15 cellular contexts compared by ENCODE assay signal in genomic region chr21:34065015-34065414, GRCh38. TPM values are rescaled to one million over a fixed set of nuclear protein-coding genes. Genes with fewer than 3 reads are reported as not detected.
DNase-seq lines count a peak whose midpoint lies in the region.
"Had no signal": no experiment of that assay in that cellular context is flagged by ENCODE, and none has a peak within 500 bp of the region (broad histone marks: within the 10 kb centered on the region; RNA-seq: fewer than 3 reads in every experiment).

No MANE protein-coding gene starts in this region.

- intact Hi-C loops in posterior vena cava (cut with DNase I), result no loop called here
- intact Hi-C loops in activated T-helper 2 cell treated with anti-CD3 and anti-CD28 coated beads, Interferon-gamma antibody, Interleukin-2, Interleukin-4, amounts not matched to agents 10 μg/mL and 5 μg/mL and 100 μg/mL, durations not matched to agents 14 hours and 24 hours and 36 hours (cut with micrococcal nuclease), result no loop called here

- H3K4me1 Mint-ChIP-seq in activated T-helper 2 cell treated with anti-CD3 and anti-CD28 coated beads, Interferon-gamma antibody, Interleukin-2, Interleukin-4, amounts not matched to agents 10 μg/mL and 5 μg/mL and 100 μg/mL, durations not matched to agents 14 hours and 24 hours and 36 hours (ENCODE audit: low read depth), result no peaks in the 10 kb centered on the region

- H3K27me3 ChIP-seq in SJSA1 (replicated peaks), result no peaks in the 10 kb centered on the region
- H3K27me3 ChIP-seq: BLaER1 treated with 17β-estradiol and CSF1 and Interleukin-3, amounts not matched to agents 10 nM and 100 nM; Peyer's patch had no signal

- peaks cover 5% of the 10 kb centered on the region for H3K27me3 Mint-ChIP-seq in activated T-helper 2 cell treated with anti-CD3 and anti-CD28 coated beads, Interferon-gamma antibody, Interleukin-2, Interleukin-4, amounts not matched to agents 10 μg/mL and 5 μg/mL and 100 μg/mL, durations not matched to agents 14 hours and 24 hours and 36 hours (ENCODE audit: low read depth)

- no peak overlapping the region for H3K4me3 Mint-ChIP-seq in activated T-helper 2 cell treated with anti-CD3 and anti-CD28 coated beads, Interferon-gamma antibody, Interleukin-2, Interleukin-4, amounts not matched to agents 10 μg/mL and 5 μg/mL and 100 μg/mL, durations not matched to agents 14 hours and 24 hours and 36 hours (ENCODE audit: low read depth)

- H3K36me3 ChIP-seq in SJSA1, result no peaks in the 10 kb centered on the region
- H3K36me3 ChIP-seq: BLaER1 treated with 17β-estradiol and CSF1 and Interleukin-3, amounts not matched to agents 10 nM and 100 nM; Peyer's patch had no signal

- DNase-seq in EL (peak; percentile 36), SJSA1 (ENCODE audit: low read depth in 1 of 2, low spot score in 2 of 2) (peak in 1 of 2 experiments; percentile 63), hepatic stellate cell (ENCODE audit: low spot score) (peak; percentile 12), NCI-H2227 (lab: John Stamatoyannopoulos, UW; ENCODE audit: unreplicated experiment) (no peak), posterior vena cava (ENCODE audit: low spot score) (no peak), NCI-H1930 (lab: John Stamatoyannopoulos, UW) (no peak)
- DNase-seq in activated T-helper 2 cell treated with anti-CD3 and anti-CD28 coated beads, Interferon-gamma antibody, Interleukin-2, Interleukin-4, amounts not matched to agents 10 μg/mL and 5 μg/mL and 100 μg/mL, durations not matched to agents 14 hours and 24 hours and 36 hours (ENCODE audit: low spot score), result no peak
- DNase-seq: COR-L47, DMS53, NCI-H2029, NCI-H2171 treated with DMSO at 0.1 percent for 48 hours, NCI-H510A treated with DMSO at 0.1 percent for 48 hours, Peyer's patch, Right ventricle myocardium superior had no signal

- no peaks in the 10 kb centered on the region for H3K36me3 Mint-ChIP-seq in activated T-helper 2 cell treated with anti-CD3 and anti-CD28 coated beads, Interferon-gamma antibody, Interleukin-2, Interleukin-4, amounts not matched to agents 10 μg/mL and 5 μg/mL and 100 μg/mL, durations not matched to agents 14 hours and 24 hours and 36 hours (ENCODE audit: low read depth)

- peaks cover 11% of the 10 kb centered on the region for H3K4me1 ChIP-seq in SJSA1 (replicated peaks)
- H3K4me1 ChIP-seq: BLaER1 treated with 17β-estradiol and CSF1 and Interleukin-3, amounts not matched to agents 10 nM and 100 nM; Peyer's patch had no signal

- H3K27ac Mint-ChIP-seq in activated T-helper 2 cell treated with anti-CD3 and anti-CD28 coated beads, Interferon-gamma antibody, Interleukin-2, Interleukin-4, amounts not matched to agents 10 μg/mL and 5 μg/mL and 100 μg/mL, durations not matched to agents 14 hours and 24 hours and 36 hours, result no peak overlapping the region

- no peak overlapping the region for H3K4me3 ChIP-seq in SJSA1
- H3K4me3 ChIP-seq: BLaER1 treated with 17β-estradiol and CSF1 and Interleukin-3, amounts not matched to agents 10 nM and 100 nM; Peyer's patch had no signal

- 0 out of 2 replicates have a peak overlapping the region, but pooled peaks have one; percentile 10 for H3K27ac ChIP-seq in SJSA1
- H3K27ac ChIP-seq: BLaER1 treated with 17β-estradiol and CSF1 and Interleukin-3, amounts not matched to agents 10 nM and 100 nM; Peyer's patch had no signal

- no peaks in the 10 kb centered on the region for H3K9me3 ChIP-seq in SJSA1 (replicated peaks)
- H3K9me3 ChIP-seq: Peyer's patch had no signal

- H3K9me3 Mint-ChIP-seq in activated T-helper 2 cell treated with anti-CD3 and anti-CD28 coated beads, Interferon-gamma antibody, Interleukin-2, Interleukin-4, amounts not matched to agents 10 μg/mL and 5 μg/mL and 100 μg/mL, durations not matched to agents 14 hours and 24 hours and 36 hours, result peaks cover 9% of the 10 kb centered on the region

RNA-seq across cellular contexts. Expression of gene MRPS6, which starts 8.4 kb away (rescaled TPM):
- total RNA-seq in SJSA1 (2014; rRNA removed; shearing (Covaris generic)), result 23.6 and 40.9 TPM in 2 replicates
- total RNA-seq in posterior vena cava, result 10 to 100 TPM; 45.8 to 64.0 TPM
- total RNA-seq in activated T-helper 2 cell treated with anti-CD3 and anti-CD28 coated beads, Interferon-gamma antibody, Interleukin-2, Interleukin-4, amounts not matched to agents 10 μg/mL and 5 μg/mL and 100 μg/mL, durations not matched to agents 14 hours and 24 hours and 36 hours, result 117 and 120 TPM in 2 replicates

RNA-seq across cellular contexts. Expression of gene SLC5A3, which starts 8.4 kb away (rescaled TPM):
- total RNA-seq in SJSA1 (2014; rRNA removed; shearing (Covaris generic)), result 11.7 and 15.1 TPM in 2 replicates
- total RNA-seq in posterior vena cava, result 10 to 100 TPM; 10.9 to 16.4 TPM
- total RNA-seq in activated T-helper 2 cell treated with anti-CD3 and anti-CD28 coated beads, Interferon-gamma antibody, Interleukin-2, Interleukin-4, amounts not matched to agents 10 μg/mL and 5 μg/mL and 100 μg/mL, durations not matched to agents 14 hours and 24 hours and 36 hours, result 41.0 and 41.2 TPM in 2 replicates

Comparison
In these comparisons a context has a peak if more than half of its experiments do, and no peak if none do; other contexts are left out.
1. DNase-seq: peak in EL (single experiment) and hepatic stellate cell (single experiment); none in NCI-H2227 (single experiment), posterior vena cava (single experiment), activated T-helper 2 cell treated with anti-CD3 and anti-CD28 coated beads, Interferon-gamma antibody, Interleukin-2, Interleukin-4, amounts not matched to agents 10 μg/mL and 5 μg/mL and 100 μg/mL, durations not matched to agents 14 hours and 24 hours and 36 hours (single experiment) and NCI-H1930 (0 of 2).